Comparison of ENCODE assay signal across 15 cellular contexts in genomic region chr14:98548071-98548686, GRCh38.
DNase-seq lines count a peak whose midpoint lies in the region; FAIRE-seq and TF ChIP-seq lines count a peak whose summit lies in the region.
"Had no signal": no experiment of that assay in that cellular context is flagged by ENCODE, and none has a peak within 500 bp of the region (broad histone marks: within the 10 kb centered on the region; RNA-seq: fewer than 3 reads in every experiment).

No MANE protein-coding gene starts in this region.

- no peaks in the 10 kb centered on the region for H3K4me1 ChIP-seq in Caco-2
- H3K4me1 ChIP-seq: breast epithelium had no signal

- no peak overlapping the region for H3K4me3 ChIP-seq in Caco-2 (ENCODE audit: low read depth, low read length)
- H3K4me3 ChIP-seq: breast epithelium had no signal

- H3K27ac Mint-ChIP-seq in activated CD4-positive, alpha-beta T cell treated with anti-CD3 and anti-CD28 coated beads, Interleukin-2, amount 10 ng/mL, durations not matched to agents 24 days and 14 days: peak overlapping the region; percentile 52
- H3K27ac Mint-ChIP-seq in activated naive CD8-positive, alpha-beta T cell treated with anti-CD3 and anti-CD28 coated beads for 36 hours: peak overlapping the region; percentile 88
- H3K27ac Mint-ChIP-seq in Caco-2 (ENCODE audit: unreplicated experiment): no peak overlapping the region

- H3K36me3 Mint-ChIP-seq in activated CD4-positive, alpha-beta T cell treated with anti-CD3 and anti-CD28 coated beads, Interleukin-2, amount 10 ng/mL, durations not matched to agents 24 days and 14 days (ENCODE audit: low read depth): no peaks in the 10 kb centered on the region
- H3K36me3 Mint-ChIP-seq in activated naive CD8-positive, alpha-beta T cell treated with anti-CD3 and anti-CD28 coated beads for 36 hours: peaks cover 9% of the 10 kb centered on the region
- no peaks in the 10 kb centered on the region for H3K36me3 Mint-ChIP-seq in Caco-2 (ENCODE audit: insufficient read depth, unreplicated experiment)
- H3K36me3 Mint-ChIP-seq: CD14-positive monocyte had no signal

- peaks cover 12% of the 10 kb centered on the region for H3K4me1 Mint-ChIP-seq in activated CD4-positive, alpha-beta T cell treated with anti-CD3 and anti-CD28 coated beads, Interleukin-2, amount 10 ng/mL, durations not matched to agents 24 days and 14 days
- peaks cover 14% of the 10 kb centered on the region for H3K4me1 Mint-ChIP-seq in activated naive CD8-positive, alpha-beta T cell treated with anti-CD3 and anti-CD28 coated beads for 36 hours
- no peaks in the 10 kb centered on the region for H3K4me1 Mint-ChIP-seq in Caco-2 (ENCODE audit: low read depth, unreplicated experiment)

- POLR2A ChIA-PET in Caco-2 (lab: Charles Lee): no interaction called here

- no peaks in the 10 kb centered on the region for H3K9me3 ChIP-seq in Caco-2
- H3K9me3 ChIP-seq: breast epithelium had no signal

- H3K9me3 Mint-ChIP-seq in activated CD4-positive, alpha-beta T cell treated with anti-CD3 and anti-CD28 coated beads, Interleukin-2, amount 10 ng/mL, durations not matched to agents 24 days and 14 days: peaks cover 16% of the 10 kb centered on the region
- peaks cover 10% of the 10 kb centered on the region for H3K9me3 Mint-ChIP-seq in activated naive CD8-positive, alpha-beta T cell treated with anti-CD3 and anti-CD28 coated beads for 36 hours
- no peaks in the 10 kb centered on the region for H3K9me3 Mint-ChIP-seq in Caco-2 (ENCODE audit: unreplicated experiment)

- DNase-seq in NCI-H2171 (lab: John Stamatoyannopoulos, UW): peak; percentile 60
- no peak for DNase-seq in activated CD4-positive, alpha-beta T cell treated with anti-CD3 and anti-CD28 coated beads, Interleukin-2, amount 10 ng/mL, durations not matched to agents 24 days and 14 days
- peak; percentile 22 for DNase-seq in activated naive CD8-positive, alpha-beta T cell treated with anti-CD3 and anti-CD28 coated beads for 36 hours
- DNase-seq in stimulated activated CD4-positive, alpha-beta T cell treated with anti-CD3 and anti-CD28 coated beads, Interleukin-4, amount 100 ng/mL, for 48 hours (ENCODE audit: low read depth in 2 of 2): peak; percentile 6 to 16
- DNase-seq in Caco-2: no peak
- no peak for DNase-seq in NCI-H1048 (lab: John Stamatoyannopoulos, UW)
- no peak for DNase-seq in NCI-H748 (lab: John Stamatoyannopoulos, UW; ENCODE audit: unreplicated experiment)
- no peak for DNase-seq in RCC 7860 (ENCODE audit: low spot score)
- DNase-seq: effector CD8-positive, alpha-beta T cell; EL; midbrain; MV-4-11; PC-3 had no signal

- H3K36me3 ChIP-seq in Caco-2 (ENCODE audit: control insufficient read depth, insufficient read depth, low read length): no peaks in the 10 kb centered on the region
- H3K36me3 ChIP-seq: breast epithelium had no signal

- no peak overlapping the region for H3K4me3 Mint-ChIP-seq in activated CD4-positive, alpha-beta T cell treated with anti-CD3 and anti-CD28 coated beads, Interleukin-2, amount 10 ng/mL, durations not matched to agents 24 days and 14 days
- H3K4me3 Mint-ChIP-seq in activated naive CD8-positive, alpha-beta T cell treated with anti-CD3 and anti-CD28 coated beads for 36 hours: no peak overlapping the region
- no peak overlapping the region for H3K4me3 Mint-ChIP-seq in Caco-2 (ENCODE audit: unreplicated experiment)
- H3K4me3 Mint-ChIP-seq: CD14-positive monocyte had no signal

- H3K27me3 ChIP-seq in Caco-2 (replicated peaks; ENCODE audit: control insufficient read depth, insufficient read depth, low read length): no peaks in the 10 kb centered on the region
- H3K27me3 ChIP-seq: breast epithelium had no signal

- no peak for TF ChIP-seq CTCF in Caco-2 (IDR thresholded peaks at IDR 0.05; ENCODE audit: insufficient read depth in 1 of 2, low read depth in 1 of 2, low read length in 1 of 2, severe bottlenecking in 1 of 2, unreplicated experiment in 1 of 2)

- CTCF ChIA-PET in Caco-2 (lab: Charles Lee): no interaction called here

- FAIRE-seq in RCC 7860 (lab: Jason Lieb, UNC): no peak

- H3K27me3 Mint-ChIP-seq in activated CD4-positive, alpha-beta T cell treated with anti-CD3 and anti-CD28 coated beads, Interleukin-2, amount 10 ng/mL, durations not matched to agents 24 days and 14 days: no peaks in the 10 kb centered on the region
- no peaks in the 10 kb centered on the region for H3K27me3 Mint-ChIP-seq in activated naive CD8-positive, alpha-beta T cell treated with anti-CD3 and anti-CD28 coated beads for 36 hours
- H3K27me3 Mint-ChIP-seq in Caco-2 (ENCODE audit: insufficient read depth, unreplicated experiment): peaks cover under 1% of the 10 kb centered on the region

- no TSS peak for BruUV-seq in Caco-2 (replicated peaks; lab: Mats Ljungman, UMichigan)

- intact Hi-C loops in activated CD4-positive, alpha-beta T cell treated with anti-CD3 and anti-CD28 coated beads, Interleukin-2, amount 10 ng/mL, durations not matched to agents 24 days and 14 days (cut with micrococcal nuclease): no loop called here
- intact Hi-C loops in Caco-2 (cut with micrococcal nuclease; ENCODE audit: unreplicated experiment): no loop called here

Comparison
In these comparisons a context has a peak if more than half of its experiments do, and no peak if none do; other contexts are left out.
1. DNase-seq: peak in NCI-H2171 (single experiment), activated naive CD8-positive, alpha-beta T cell treated with anti-CD3 and anti-CD28 coated beads for 36 hours (single experiment) and stimulated activated CD4-positive, alpha-beta T cell treated with anti-CD3 and anti-CD28 coated beads, Interleukin-4, amount 100 ng/mL, for 48 hours (2 of 2); none in activated CD4-positive, alpha-beta T cell treated with anti-CD3 and anti-CD28 coated beads, Interleukin-2, amount 10 ng/mL, durations not matched to agents 24 days and 14 days (single experiment), Caco-2 (0 of 2), NCI-H1048 (single experiment), NCI-H748 (single experiment) and RCC 7860 (single experiment).